15 cellular contexts compared by ENCODE assay signal in the genomic region with DNA sequence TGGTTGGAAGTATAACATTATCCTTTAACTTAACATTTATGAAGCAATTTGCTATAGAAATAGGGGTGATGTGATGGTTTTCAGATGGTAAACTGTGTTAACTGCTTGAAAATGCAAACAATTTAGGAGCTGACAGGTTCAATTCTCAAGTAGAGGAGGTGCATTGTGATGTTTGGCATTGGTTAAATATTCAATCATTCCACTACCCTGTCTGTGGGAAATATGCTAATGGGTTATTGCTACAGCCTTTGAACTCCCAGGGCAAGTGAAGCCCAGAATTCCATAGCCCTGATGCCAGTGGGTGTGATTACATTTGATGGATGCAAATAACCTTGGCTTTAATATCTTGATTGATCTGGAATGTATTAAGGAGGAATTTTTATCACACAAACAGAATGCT.
DNase-seq lines count a peak whose midpoint lies in the region; ATAC-seq and TF ChIP-seq lines count a peak whose summit lies in the region.
"Had no signal": no experiment of that assay in that cellular context is flagged by ENCODE, and none has a peak within 500 bp of the region (broad histone marks: within the 10 kb centered on the region; RNA-seq: fewer than 3 reads in every experiment).

No MANE protein-coding gene starts in this region.

- H3K4me3 ChIP-seq in AG04449 (ENCODE audit: low read depth, low read length) (no peak overlapping the region), OCI-LY3 (ENCODE audit: low read length) (no peak overlapping the region), esophagus muscularis mucosa (no peak overlapping the region), muscle layer of colon (ENCODE audit: low read depth in 1 of 2, low read length in 2 of 2) (no peak overlapping the region)
- H3K4me3 ChIP-seq: spleen had no signal

- CTCF ChIA-PET in AG04449 (lab: Yijun Ruan, JAX) = no interaction called here

- no peak overlapping the region for H2AFZ ChIP-seq in OCI-LY3 (ENCODE audit: low read depth, low read length)

- no peaks in the 10 kb centered on the region for H4K20me1 ChIP-seq in OCI-LY3 (ENCODE audit: insufficient read depth, low read length)

- H3K4me2 ChIP-seq in OCI-LY3 (ENCODE audit: low read length) = peak overlapping the region; percentile 55

- DNase-seq in AG04449 (ENCODE audit: low read depth, low spot score) (peak; percentile 2), esophagus muscularis mucosa (ENCODE audit: extremely low spot score) (no peak)
- DNase-seq in effector memory CD8-positive, alpha-beta T cell = no peak
- DNase-seq: activated naive CD8-positive, alpha-beta T cell treated with anti-CD3 and anti-CD28 coated beads, Interleukin-2, amount 10 ng/mL, durations not matched to agents 7 days and 5 days; AML-193; effector memory CD4-positive, alpha-beta T cell; immature natural killer cell; naive B cell; spleen had no signal

- H3K9me3 ChIP-seq in OCI-LY3 (ENCODE audit: insufficient read depth, low read length) (no peaks in the 10 kb centered on the region), esophagus muscularis mucosa (no peaks in the 10 kb centered on the region), muscle layer of colon (ENCODE audit: low read length) (no peaks in the 10 kb centered on the region)
- H3K9me3 ChIP-seq: spleen had no signal

- POLR2A ChIA-PET in AG04449 (lab: Yijun Ruan, JAX) = no interaction called here

- H3K27ac Mint-ChIP-seq in effector memory CD8-positive, alpha-beta T cell = no peak overlapping the region
- H3K27ac Mint-ChIP-seq: activated naive CD8-positive, alpha-beta T cell treated with anti-CD3 and anti-CD28 coated beads, Interleukin-2, amount 10 ng/mL, durations not matched to agents 7 days and 5 days; immature natural killer cell had no signal

- TF ChIP-seq EP300 in esophagus muscularis mucosa (IDR thresholded peaks at IDR 0.05) = no peak

- H3K36me3 Mint-ChIP-seq in effector memory CD8-positive, alpha-beta T cell (ENCODE audit: insufficient read depth) = no peaks in the 10 kb centered on the region
- H3K36me3 Mint-ChIP-seq: activated naive CD8-positive, alpha-beta T cell treated with anti-CD3 and anti-CD28 coated beads, Interleukin-2, amount 10 ng/mL, durations not matched to agents 7 days and 5 days; immature natural killer cell; naive B cell had no signal

- H3K27ac ChIP-seq in OCI-LY3 (ENCODE audit: low read length) = no peak overlapping the region
- H3K27ac ChIP-seq in esophagus muscularis mucosa (replicated peaks in 1 of 4) = peak overlapping the region; percentile 68 to 77 (median 72)
- peak overlapping the region; percentile 66 for H3K27ac ChIP-seq in muscle layer of colon (ENCODE audit: low read depth, low read length)
- H3K27ac ChIP-seq: spleen had no signal

- TF ChIP-seq POLR2A in esophagus muscularis mucosa (IDR thresholded peaks at IDR 0.05; ENCODE audit: low read depth) = no peak

- no peaks in the 10 kb centered on the region for H3K36me3 ChIP-seq in OCI-LY3 (replicated peaks; ENCODE audit: low read depth, low read length)
- no peaks in the 10 kb centered on the region for H3K36me3 ChIP-seq in esophagus muscularis mucosa
- H3K36me3 ChIP-seq in muscle layer of colon (ENCODE audit: insufficient read depth, low read length) = no peaks in the 10 kb centered on the region
- H3K36me3 ChIP-seq: spleen had no signal

- H3K4me1 ChIP-seq in OCI-LY3 (ENCODE audit: low read length) (peaks cover 15% of the 10 kb centered on the region), esophagus muscularis mucosa (peaks cover 0 to 36% (median 31%) of the 10 kb centered on the region in 4 donors), muscle layer of colon (ENCODE audit: insufficient read depth, low read length) (peaks cover 35% of the 10 kb centered on the region)
- H3K4me1 ChIP-seq: spleen had no signal

- intact Hi-C loops in esophagus muscularis mucosa (cut with DNase I) = no loop called here

- ATAC-seq in effector memory CD8-positive, alpha-beta T cell (replicated peaks) = no peak
- ATAC-seq in HG02759 (IDR thresholded peaks at IDR 0.05; ENCODE audit: unreplicated experiment) = no peak
- no peak for ATAC-seq in GM18909 (IDR thresholded peaks at IDR 0.05; ENCODE audit: poor library complexity, unreplicated experiment)
- ATAC-seq in GM18873 (IDR thresholded peaks at IDR 0.05; ENCODE audit: low FRiP score, unreplicated experiment) = no peak
- ATAC-seq: Right ventricle myocardium inferior had no signal

- no peaks in the 10 kb centered on the region for H3K79me2 ChIP-seq in OCI-LY3 (ENCODE audit: low read length)

- TF ChIP-seq CTCF in AG04449 (IDR thresholded peaks at IDR 0.05; ENCODE audit: insufficient read depth, low read length, missing control alignments) (no peak), OCI-LY3 (IDR thresholded peaks at IDR 0.05; ENCODE audit: low read depth, low read length) (no peak), esophagus muscularis mucosa (IDR thresholded peaks at IDR 0.05) (no peak)

- peaks cover 0 to 2% of the 10 kb centered on the region in 2 donors for H3K9me3 Mint-ChIP-seq in effector memory CD8-positive, alpha-beta T cell
- H3K9me3 Mint-ChIP-seq: activated naive CD8-positive, alpha-beta T cell treated with anti-CD3 and anti-CD28 coated beads, Interleukin-2, amount 10 ng/mL, durations not matched to agents 7 days and 5 days; naive B cell had no signal

- H3K4me1 Mint-ChIP-seq in effector memory CD8-positive, alpha-beta T cell (ENCODE audit: low read depth in 2 of 2) = no peaks in the 10 kb centered on the region
- H3K4me1 Mint-ChIP-seq: activated naive CD8-positive, alpha-beta T cell treated with anti-CD3 and anti-CD28 coated beads, Interleukin-2, amount 10 ng/mL, durations not matched to agents 7 days and 5 days; immature natural killer cell; naive B cell had no signal

- H3K4me3 Mint-ChIP-seq in effector memory CD8-positive, alpha-beta T cell = no peak overlapping the region
- H3K4me3 Mint-ChIP-seq: activated naive CD8-positive, alpha-beta T cell treated with anti-CD3 and anti-CD28 coated beads, Interleukin-2, amount 10 ng/mL, durations not matched to agents 7 days and 5 days; immature natural killer cell; naive B cell had no signal

- H3K27me3 Mint-ChIP-seq in effector memory CD8-positive, alpha-beta T cell = no peaks in the 10 kb centered on the region
- H3K27me3 Mint-ChIP-seq: activated naive CD8-positive, alpha-beta T cell treated with anti-CD3 and anti-CD28 coated beads, Interleukin-2, amount 10 ng/mL, durations not matched to agents 7 days and 5 days; naive B cell had no signal

- no peak overlapping the region for H3K9ac ChIP-seq in OCI-LY3 (ENCODE audit: low read length)
- no peak overlapping the region for H3K9ac ChIP-seq in muscle layer of colon (ENCODE audit: low read length)

- H3K27me3 ChIP-seq in OCI-LY3 (ENCODE audit: low read depth, low read length) (no peaks in the 10 kb centered on the region), esophagus muscularis mucosa (no peaks in the 10 kb centered on the region), muscle layer of colon (ENCODE audit: control insufficient read depth in 1 of 2, insufficient read depth in 2 of 2, low read length in 2 of 2) (no peaks in the 10 kb centered on the region)
- H3K27me3 ChIP-seq: spleen had no signal
